Comparison of ENCODE assay signal across 11 cellular contexts in genomic region chr7:1156782-1157535, GRCh38. TPM values are rescaled to one million over a fixed set of nuclear protein-coding genes. Genes with fewer than 3 reads are reported as not detected.
DNase-seq lines count a peak whose midpoint lies in the region; ATAC-seq and TF ChIP-seq lines count a peak whose summit lies in the region.
"Had no signal": no experiment of that assay in that cellular context is flagged by ENCODE, and none has a peak within 500 bp of the region (broad histone marks: within the 10 kb centered on the region; RNA-seq: fewer than 3 reads in every experiment).

No MANE protein-coding gene starts in this region.

- H2BK120ac ChIP-seq in mesenchymal stem cell (ENCODE audit: low read depth, low read length) = no peak overlapping the region

- H2AFZ ChIP-seq in mesenchymal stem cell (ENCODE audit: low read depth, low read length) (no peak overlapping the region), GM23338 (no peak overlapping the region)

- peaks cover 8% of the 10 kb centered on the region for H3K4me1 Mint-ChIP-seq in GM23338

- H3K36me3 ChIP-seq in mesenchymal stem cell (ENCODE audit: control insufficient read depth in 1 of 2, insufficient read depth in 2 of 2, low read depth in 1 of 2, low read length in 2 of 2) (peaks cover 44 to 53% of the 10 kb centered on the region in 2 experiments), GM23338 (ENCODE audit: insufficient read depth) (no peaks in the 10 kb centered on the region; the same call in 1 of the 2 replicates)

- no peak overlapping the region for H3K4me2 ChIP-seq in mesenchymal stem cell (ENCODE audit: low read length, poor library complexity, severe bottlenecking)
- no peak overlapping the region for H3K4me2 ChIP-seq in GM23338

- no peaks in the 10 kb centered on the region; the same call in 1 of the 2 replicates for H4K20me1 ChIP-seq in GM23338 (replicated peaks; ENCODE audit: insufficient read depth)

- no peak overlapping the region for H2BK5ac ChIP-seq in mesenchymal stem cell (ENCODE audit: low read depth, low read length, poor library complexity, severe bottlenecking)

- H3K27ac Mint-ChIP-seq in GM23338 = no peak overlapping the region
- H3K27ac Mint-ChIP-seq: activated naive CD4-positive, alpha-beta T cell treated with anti-CD3 and anti-CD28 coated beads for 36 hours had no signal

- H3F3A ChIP-seq in GM23338 (replicated peaks; ENCODE audit: low read depth) = no peaks in the 10 kb centered on the region

- no peak overlapping the region for H3K23ac ChIP-seq in mesenchymal stem cell (ENCODE audit: low read length in 2 of 2)

- no peak overlapping the region for H2BK12ac ChIP-seq in mesenchymal stem cell (ENCODE audit: low read length in 2 of 2)

- H3K36me3 Mint-ChIP-seq in GM23338 (ENCODE audit: low read depth) = peaks cover 36% of the 10 kb centered on the region

- H3K9me3 Mint-ChIP-seq in GM23338 = no peaks in the 10 kb centered on the region
- H3K9me3 Mint-ChIP-seq: activated naive CD4-positive, alpha-beta T cell treated with anti-CD3 and anti-CD28 coated beads for 36 hours had no signal

- no peak overlapping the region for H2BK15ac ChIP-seq in mesenchymal stem cell (ENCODE audit: low read depth, poor library complexity, severe bottlenecking)

- H3K18ac ChIP-seq in mesenchymal stem cell (ENCODE audit: low read depth in 1 of 2, low read length in 2 of 2) = no peak overlapping the region

- H3K4ac ChIP-seq in mesenchymal stem cell (ENCODE audit: low read depth in 1 of 2, low read length in 2 of 2) = no peak overlapping the region

- peak overlapping the region; percentile 98 for H3K9ac ChIP-seq in mesenchymal stem cell (ENCODE audit: low read length)

- peaks cover 43% of the 10 kb centered on the region for H3K79me1 ChIP-seq in mesenchymal stem cell (replicated peaks; ENCODE audit: low read length, poor library complexity, severe bottlenecking)

- peaks cover 25% of the 10 kb centered on the region for H3K79me2 ChIP-seq in GM23338 (replicated peaks; ENCODE audit: insufficient read depth)

- no peak overlapping the region for H4K8ac ChIP-seq in mesenchymal stem cell (ENCODE audit: low read length)

- TF ChIP-seq CTCF in C4-2B (conservative IDR thresholded peaks at IDR 0.05) (no peak), GM23338 (conservative IDR thresholded peaks at IDR 0.05; ENCODE audit: low read depth in 2 of 2) (no peak), GM10266 (IDR thresholded peaks at IDR 0.05; ENCODE audit: control insufficient read depth, insufficient read depth, low read depth, missing control alignments) (no peak)

- H3K4me1 ChIP-seq in mesenchymal stem cell (ENCODE audit: control insufficient read depth, insufficient read depth, low read depth, low read length) (peaks cover 30% of the 10 kb centered on the region), GM23338 (ENCODE audit: insufficient read depth) (no peaks in the 10 kb centered on the region; the same call in 1 of the 2 replicates)

- no peak overlapping the region for H4K91ac ChIP-seq in mesenchymal stem cell (ENCODE audit: low read length)

- H3K27ac ChIP-seq in C4-2B (0 out of 2 replicates have a peak overlapping the region, but pooled peaks have one; percentile 11), mesenchymal stem cell (ENCODE audit: low read length, poor library complexity, severe bottlenecking) (peak overlapping the region; percentile 41), GM23338 (ENCODE audit: low read depth) (no peak overlapping the region)

- peak; percentile 58 for DNase-seq in LHCN-M2 (ENCODE audit: low read depth)
- DNase-seq in astrocyte of the hippocampus (ENCODE audit: low read depth, low spot score) = peak; percentile 44
- peak; percentile 68 for DNase-seq in mesenchymal stem cell
- DNase-seq in GM23338 (ENCODE audit: low spot score) = no peak
- DNase-seq in GM10266 (ENCODE audit: extremely low spot score) = no peak
- DNase-seq: activated naive CD4-positive, alpha-beta T cell treated with anti-CD3 and anti-CD28 coated beads for 36 hours had no signal

- H3K4me3 Mint-ChIP-seq in GM23338 = no peak overlapping the region

- ATAC-seq in GM23338 (no peak), GM19397 (IDR thresholded peaks at IDR 0.05; ENCODE audit: unreplicated experiment) (no peak), HG02623 (IDR thresholded peaks at IDR 0.05; ENCODE audit: unreplicated experiment) (no peak)
- ATAC-seq: activated CD4-positive, CD25-positive, alpha-beta regulatory T cell treated with anti-CD3 and anti-CD28 coated beads, Interleukin-2, amount 50 U/mL, for 24 hours had no signal

- no peak overlapping the region for H3K14ac ChIP-seq in mesenchymal stem cell (ENCODE audit: low read length in 2 of 2)

- no peaks in the 10 kb centered on the region for H3K9me2 ChIP-seq in GM23338 (ENCODE audit: insufficient read depth)

- no peak overlapping the region for H2AK5ac ChIP-seq in mesenchymal stem cell (ENCODE audit: low read length, severe bottlenecking)

- peak overlapping the region in 1 of 2 experiments; percentile 6 for H3K4me3 ChIP-seq in mesenchymal stem cell (ENCODE audit: insufficient read depth in 1 of 2, low read depth in 1 of 2, low read length in 2 of 2)
- H3K4me3 ChIP-seq in GM23338 = no peak overlapping the region
- H3K4me3 ChIP-seq: lung had no signal

- no peaks in the 10 kb centered on the region for H3K9me3 ChIP-seq in mesenchymal stem cell (ENCODE audit: control insufficient read depth, low read length)

- H3K27me3 Mint-ChIP-seq in GM23338 (ENCODE audit: insufficient read depth, low read depth, poor library complexity) = peaks cover 4% of the 10 kb centered on the region

- no peaks in the 10 kb centered on the region for H3K27me3 ChIP-seq in mesenchymal stem cell (ENCODE audit: control insufficient read depth in 1 of 2, insufficient read depth in 1 of 2, low read length in 2 of 2)
- no peaks in the 10 kb centered on the region for H3K27me3 ChIP-seq in GM23338 (ENCODE audit: insufficient read depth)

- WGBS in mesenchymal stem cell = 30% methylated on average over 10 of the region's 10 CpGs

TF ChIP-seq in GM23338, 12 proteins besides CTCF, POLR2A, EP300 and RAD21 (continues in another document):
- TF ChIP-seq ETS1 (IDR thresholded peaks at IDR 0.05) (no peak), CREB1 (CRISPR knock-in tag; IDR thresholded peaks at IDR 0.05; ENCODE audit: low read depth) (no peak), NANOG (IDR thresholded peaks at IDR 0.05; ENCODE audit: borderline replicate concordance) (no peak), ZNF331 (CRISPR knock-in tag; IDR thresholded peaks at IDR 0.05; ENCODE audit: low read depth) (no peak), JUNB (IDR thresholded peaks at IDR 0.05; ENCODE audit: unreplicated experiment) (no peak), ZNF114 (CRISPR knock-in tag; IDR thresholded peaks at IDR 0.05) (no peak)

RNA-seq across cellular contexts. Expression of gene ZFAND2A, which starts 3.0 kb away (rescaled TPM):
- total RNA-seq in LHCN-M2 (2014; rRNA removed) = 20.5 and 25.3 TPM in 2 replicates
- 39.7 TPM for polyA plus RNA-seq in LHCN-M2 (2012)
- 16.9 TPM for polyA plus RNA-seq in mesenchymal stem cell (2013, experiment 1 of 2)
- polyA plus RNA-seq in mesenchymal stem cell (2013, experiment 2 of 2) = 17.7 TPM
- total RNA-seq in GM23338 (2014; rRNA removed; shearing (Covaris generic)) = 14.4 and 15.3 TPM in 2 replicates
- polyA plus RNA-seq in GM23338 (2016; fragmentation: Nextera tagmentation; extraction: Ambion mirVana) = 29.2 and 30.3 TPM in 2 replicates

Comparison
In these comparisons a context has a peak if more than half of its experiments do, and no peak if none do; other contexts are left out.
1. DNase-seq: peak in LHCN-M2 (single experiment), astrocyte of the hippocampus (single experiment) and mesenchymal stem cell (single experiment); none in GM23338 (single experiment) and GM10266 (single experiment).